Comparison of ENCODE assay signal across 15 cellular contexts in the genomic region with DNA sequence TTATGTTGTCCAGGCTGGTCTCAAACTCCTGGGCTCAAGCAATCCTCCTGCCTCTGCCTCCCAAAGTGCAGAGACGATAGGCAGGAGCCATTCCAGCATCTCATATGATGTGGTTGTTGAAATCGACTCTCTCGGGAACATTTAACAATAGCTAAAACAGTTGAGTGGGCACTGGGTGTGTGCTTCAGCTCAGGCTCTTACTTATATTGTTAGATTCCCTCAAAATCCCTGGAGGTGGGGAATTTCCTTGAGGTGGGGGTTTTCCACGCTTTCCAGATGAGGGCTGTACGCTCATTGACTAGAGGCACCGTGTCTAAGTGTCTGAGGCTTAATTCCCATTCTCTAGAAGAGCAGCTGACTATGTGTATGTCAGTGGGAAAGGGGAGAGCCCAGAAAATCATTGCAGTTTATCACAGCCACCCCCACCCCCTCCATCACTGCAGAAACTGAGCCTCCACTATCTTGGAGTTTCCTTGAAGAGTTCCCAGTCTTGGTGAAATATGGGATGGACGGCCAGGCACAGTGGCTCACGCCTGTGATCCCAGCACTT. TPM values are rescaled to one million over a fixed set of nuclear protein-coding genes. Genes with fewer than 3 reads are reported as not detected.
"Had no signal": no experiment of that assay in that cellular context is flagged by ENCODE, and none has a peak within 500 bp of the region (broad histone marks: within the 10 kb centered on the region; RNA-seq: fewer than 3 reads in every experiment).

No MANE protein-coding gene starts in this region.

- H3K27ac Mint-ChIP-seq: activated CD4-positive, alpha-beta T cell treated with anti-CD3 and anti-CD28 coated beads, Interleukin-2, amount 10 ng/mL, durations not matched to agents 7 days and 5 days; brain; mesothelial cell of epicardium; progenitor cell of endocrine pancreas had no signal

- ATAC-seq: esophagus mucosa, right cardiac atrium had no signal

- H3K36me3 Mint-ChIP-seq: brain, mesothelial cell of epicardium had no signal

- DNase-seq: activated CD4-positive, alpha-beta T cell treated with anti-CD3 and anti-CD28 coated beads, Interleukin-2, amount 10 ng/mL, durations not matched to agents 7 days and 5 days; activated naive CD4-positive, alpha-beta T cell treated with anti-CD3 and anti-CD28 coated beads, Interleukin-2, amount 50 U/mL, for 16 hours; central memory CD4-positive, alpha-beta T cell; colonic mucosa; nephron progenitor cell; occipital lobe; right cardiac atrium; SK-N-SH; stimulated activated CD4-positive, alpha-beta T cell treated with anti-CD3 and anti-CD28 coated beads, Interleukin-15, amount 100 ng/mL, for 24 hours; stimulated activated CD4-positive, alpha-beta T cell treated with anti-CD3 and anti-CD28 coated beads, Interleukin-4, amount 100 ng/mL, for 1 hour; T-helper 1 cell had no signal

- H3K27me3 Mint-ChIP-seq: activated CD4-positive, alpha-beta T cell treated with anti-CD3 and anti-CD28 coated beads, Interleukin-2, amount 10 ng/mL, durations not matched to agents 7 days and 5 days; progenitor cell of endocrine pancreas had no signal

- H3K4me1 Mint-ChIP-seq: brain had no signal

- H3K4me3 Mint-ChIP-seq: activated CD4-positive, alpha-beta T cell treated with anti-CD3 and anti-CD28 coated beads, Interleukin-2, amount 10 ng/mL, durations not matched to agents 7 days and 5 days; brain; mesothelial cell of epicardium; nephron progenitor cell had no signal

RNA-seq across cellular contexts. Expression of gene HPN, which starts 52.2 kb away (rescaled TPM):
- total RNA-seq: activated CD4-positive, alpha-beta T cell treated with anti-CD3 and anti-CD28 coated beads, Interleukin-2, amount 10 ng/mL, durations not matched to agents 7 days and 5 days; esophagus mucosa; occipital lobe had no signal
